In genomic region chr3:129576514-129577345, GRCh38 we compare ENCODE assay signal across 8 cellular contexts. TPM values are rescaled to one million over a fixed set of nuclear protein-coding genes. Genes with fewer than 3 reads are reported as not detected.
DNase-seq lines count a peak whose midpoint lies in the region; ATAC-seq, FAIRE-seq and TF ChIP-seq lines count a peak whose summit lies in the region.

No MANE protein-coding gene starts in this region.

- no peaks in the 10 kb centered on the region for H4K20me1 ChIP-seq in OCI-LY1 (ENCODE audit: insufficient read depth, low read length)

- H3K4me3 ChIP-seq in GM06990 (replicated peaks; ENCODE audit: low read depth, low read length): no peak overlapping the region
- no peak overlapping the region for H3K4me3 ChIP-seq in OCI-LY1 (ENCODE audit: low read depth, low read length, poor library complexity, severe bottlenecking)
- H3K4me3 ChIP-seq in aorta (ENCODE audit: low read length in 2 of 2): no peak overlapping the region

- DNase-seq in GM06990 (ENCODE audit: extremely low read depth, insufficient read length) (peak; percentile 61), mucosa of gallbladder (ENCODE audit: low spot score) (peak; percentile 74), aorta (peak in 1 of 2 donors; percentile 86), urothelium cell line (ENCODE audit: low spot score) (no peak)
- DNase-seq in activated naive CD4-positive, alpha-beta T cell treated with anti-CD3 and anti-CD28 coated beads for 36 hours: peak; percentile 55

- no peak overlapping the region for H2AFZ ChIP-seq in OCI-LY1 (ENCODE audit: low read length)

- H3K4me1 ChIP-seq in OCI-LY1 (ENCODE audit: insufficient read depth, low read length, severe bottlenecking) (peaks cover 41% of the 10 kb centered on the region), aorta (ENCODE audit: control insufficient read depth in 1 of 2, insufficient read depth in 2 of 2, low read length in 2 of 2) (no peaks in the 10 kb centered on the region)

- H3K4me1 Mint-ChIP-seq in activated naive CD4-positive, alpha-beta T cell treated with anti-CD3 and anti-CD28 coated beads for 36 hours (ENCODE audit: low read depth): peaks cover 21% of the 10 kb centered on the region

- ATAC-seq in HG02981 (IDR thresholded peaks at IDR 0.05; ENCODE audit: unreplicated experiment) (peak; percentile 48), aorta (ENCODE audit: low FRiP score) (peak; percentile 17), HG02885 (IDR thresholded peaks at IDR 0.05; ENCODE audit: poor library complexity, unreplicated experiment) (no peak)

- no peaks in the 10 kb centered on the region for H3K9me3 ChIP-seq in OCI-LY1 (ENCODE audit: low read length)
- H3K9me3 ChIP-seq in aorta (ENCODE audit: control insufficient read depth, low read length): no peaks in the 10 kb centered on the region

- H3K36me3 ChIP-seq in GM06990 (ENCODE audit: control insufficient read depth, insufficient read depth, low read length): no peaks in the 10 kb centered on the region
- H3K36me3 ChIP-seq in OCI-LY1 (ENCODE audit: insufficient read depth, low read length): no peaks in the 10 kb centered on the region
- H3K36me3 ChIP-seq in aorta (ENCODE audit: control insufficient read depth in 1 of 2, insufficient read depth in 2 of 2, low read length in 1 of 2): peaks cover 0 to 2% of the 10 kb centered on the region in 2 donors

- TF ChIP-seq CTCF in GM06990 (IDR thresholded peaks at IDR 0.05; ENCODE audit: insufficient read depth, low read length, poor library complexity, severe bottlenecking) (no peak), OCI-LY1 (IDR thresholded peaks at IDR 0.05; ENCODE audit: low read length) (no peak)

- H3K4me3 Mint-ChIP-seq in activated naive CD4-positive, alpha-beta T cell treated with anti-CD3 and anti-CD28 coated beads for 36 hours: no peak overlapping the region

- WGBS in aorta, 2 donors: 82 to 85% methylated on average over 18 of the region's 18 CpGs

- H3K27me3 Mint-ChIP-seq in activated naive CD4-positive, alpha-beta T cell treated with anti-CD3 and anti-CD28 coated beads for 36 hours (ENCODE audit: low read depth): no peaks in the 10 kb centered on the region

- peak overlapping the region; percentile 97 for H3K27ac ChIP-seq in OCI-LY1 (ENCODE audit: low read depth, low read length, poor library complexity, severe bottlenecking)
- no peak overlapping the region for H3K27ac ChIP-seq in aorta (ENCODE audit: low read depth in 1 of 2, low read length in 2 of 2)

- no peaks in the 10 kb centered on the region for H3K79me2 ChIP-seq in OCI-LY1 (ENCODE audit: insufficient read depth, low read length)

- peak overlapping the region; percentile 59 for H3K9ac ChIP-seq in OCI-LY1 (ENCODE audit: low read length)

- H3K9me2 ChIP-seq in OCI-LY1 (ENCODE audit: low read depth, low read length): no peaks in the 10 kb centered on the region

- H3K27ac Mint-ChIP-seq in activated naive CD4-positive, alpha-beta T cell treated with anti-CD3 and anti-CD28 coated beads for 36 hours: no peak overlapping the region

- intact Hi-C loops in activated naive CD4-positive, alpha-beta T cell treated with anti-CD3 and anti-CD28 coated beads for 36 hours (cut with micrococcal nuclease): no loop called here
- intact Hi-C loops in aorta (cut with DNase I): no loop called here

- no peak for FAIRE-seq in urothelium cell line (lab: Jason Lieb, UNC)

- H3K36me3 Mint-ChIP-seq in activated naive CD4-positive, alpha-beta T cell treated with anti-CD3 and anti-CD28 coated beads for 36 hours (ENCODE audit: low read depth): no peaks in the 10 kb centered on the region

- H3K4me2 ChIP-seq in OCI-LY1 (ENCODE audit: low read length): peak overlapping the region; percentile 40; the same call in 1 of the 2 replicates

- CTCF ChIA-PET in activated naive CD4-positive, alpha-beta T cell treated with anti-CD3 and anti-CD28 coated beads for 36 hours (lab: Charles Lee): interaction anchor here (1.1 to 1.6 kb wide), 2 partner anchors 51 to 86 kb away, joined by 3 read pairs; no protein-coding TSS in a partner anchor

- no peaks in the 10 kb centered on the region for H3F3A ChIP-seq in OCI-LY1 (ENCODE audit: insufficient read depth, low read length)

- no peaks in the 10 kb centered on the region for H3K27me3 ChIP-seq in GM06990 (replicated peaks; ENCODE audit: control insufficient read depth, insufficient read depth, low read length)
- H3K27me3 ChIP-seq in OCI-LY1 (ENCODE audit: insufficient read depth, low read length): no peaks in the 10 kb centered on the region
- no peaks in the 10 kb centered on the region for H3K27me3 ChIP-seq in aorta (ENCODE audit: control insufficient read depth in 1 of 2, insufficient read depth in 2 of 2, low read length in 1 of 2)

- H3K9me3 Mint-ChIP-seq in activated naive CD4-positive, alpha-beta T cell treated with anti-CD3 and anti-CD28 coated beads for 36 hours: no peaks in the 10 kb centered on the region

RNA-seq across cellular contexts. Expression of gene PLXND1, which starts 29.7 kb away (rescaled TPM):
- total RNA-seq in activated naive CD4-positive, alpha-beta T cell treated with anti-CD3 and anti-CD28 coated beads for 36 hours: 1 to 10 TPM; 5.1 to 6.2 TPM
- 82.2 TPM for total RNA-seq in mucosa of gallbladder
- total RNA-seq in aorta: 100 to 1,000 TPM; 176 to 358 TPM
- polyA plus RNA-seq in aorta: 100 to 1,000 TPM in 1 of 2 donors, 10 to 100 TPM in 1; 55.5 to 149 TPM

RNA-seq across cellular contexts. Expression of gene H1-8, which starts 33.8 kb away (rescaled TPM):
- total RNA-seq in activated naive CD4-positive, alpha-beta T cell treated with anti-CD3 and anti-CD28 coated beads for 36 hours: not detected
- total RNA-seq in mucosa of gallbladder (not detected), aorta (not detected)
- not detected for polyA plus RNA-seq in aorta

RNA-seq across cellular contexts. Expression of gene RHO, which starts 48.3 kb away (rescaled TPM):
- total RNA-seq in activated naive CD4-positive, alpha-beta T cell treated with anti-CD3 and anti-CD28 coated beads for 36 hours: not detected
- total RNA-seq in mucosa of gallbladder (not detected), aorta (under 1 TPM in 1 of 2 donors, not detected in 1; 0.15 TPM)
- polyA plus RNA-seq in aorta: not detected

Comparison
In these comparisons a context has a peak if more than half of its experiments do, and no peak if none do; other contexts are left out.
1. RNA of gene PLXND1, which starts 29.7 kb away (total RNA-seq): 176 to 358 TPM in aorta and 82.2 TPM in mucosa of gallbladder (single experiment); 5.1 to 6.2 TPM in activated naive CD4-positive, alpha-beta T cell treated with anti-CD3 and anti-CD28 coated beads for 36 hours; every median in the first group is over 10 times any median in the second.